ENCODE assay signal across 2 cellular contexts in genomic region chr15:43218908-43219706, GRCh38.
A peak's percentile ranks its signal among the peaks of the same experiment; 100 is the strongest.
TF ChIP-seq lines count a peak whose summit lies in the region.

No MANE protein-coding gene starts in this region.

TF ChIP-seq in HEK293T, 16 proteins besides CTCF, POLR2A, EP300 and RAD21:
- TF ChIP-seq FOXM1 (IDR thresholded peaks at IDR 0.05; ENCODE audit: borderline replicate concordance) = no peak
- no peak for TF ChIP-seq ARNT (IDR thresholded peaks at IDR 0.05)
- no peak for TF ChIP-seq FOXA1 (IDR thresholded peaks at IDR 0.05)
- TF ChIP-seq SUZ12 (IDR thresholded peaks at IDR 0.05) = no peak
- TF ChIP-seq L3MBTL2 (conservative IDR thresholded peaks at IDR 0.05) = no peak
- no peak for TF ChIP-seq PKNOX1 (IDR thresholded peaks at IDR 0.05)
- no peak for TF ChIP-seq ELF4 (IDR thresholded peaks at IDR 0.05)
- no peak for TF ChIP-seq SP1 (IDR thresholded peaks at IDR 0.05)
- TF ChIP-seq NFRKB (IDR thresholded peaks at IDR 0.05) = no peak
- TF ChIP-seq LEF1 (IDR thresholded peaks at IDR 0.05; ENCODE audit: borderline replicate concordance) = no peak
- TF ChIP-seq TARDBP (IDR thresholded peaks at IDR 0.05) = no peak

TF ChIP-seq in K562, 482 proteins besides CTCF, POLR2A, EP300 and RAD21 (continues in another document):
- no peak for TF ChIP-seq ZNF699 (CRISPR knock-in tag; IDR thresholded peaks at IDR 0.05; ENCODE audit: insufficient replicate concordance)
- TF ChIP-seq HDAC1 (IDR thresholded peaks at IDR 0.05) = no peak
- no peak for TF ChIP-seq ZNF431 (CRISPR knock-in tag; IDR thresholded peaks at IDR 0.05)
- TF ChIP-seq SETDB1 (IDR thresholded peaks at IDR 0.05; ENCODE audit: low read length) = no peak
- no peak for TF ChIP-seq PRPF4 (IDR thresholded peaks at IDR 0.05; ENCODE audit: insufficient read depth, low read depth, low read length, poor library complexity, severe bottlenecking)
- TF ChIP-seq SMARCA5 (IDR thresholded peaks at IDR 0.05) = no peak
- no peak for TF ChIP-seq THAP7 (CRISPR knock-in tag; IDR thresholded peaks at IDR 0.05)
- TF ChIP-seq SFPQ (IDR thresholded peaks at IDR 0.05; ENCODE audit: low read depth, low read length) = no peak
- TF ChIP-seq RBM34 (IDR thresholded peaks at IDR 0.05; ENCODE audit: borderline replicate concordance, insufficient read depth, low read length) = no peak
- TF ChIP-seq SRSF1 (IDR thresholded peaks at IDR 0.05; ENCODE audit: low read depth, low read length) = no peak
- 0 out of 2 replicates have a peak, but pooled peaks have one; percentile 22 for TF ChIP-seq SMARCA4 (IDR thresholded peaks at IDR 0.05)
- no peak for TF ChIP-seq ZNF644 (tag; IDR thresholded peaks at IDR 0.05; ENCODE audit: low read depth)
- TF ChIP-seq ZNF717 (CRISPR knock-in tag; IDR thresholded peaks at IDR 0.05) = no peak
- TF ChIP-seq MIER1 (IDR thresholded peaks at IDR 0.05; ENCODE audit: low read depth) = no peak
- 0 out of 3 replicates have a peak, but pooled peaks of 1 of the 2 experiments have one; percentile 35 for TF ChIP-seq CBX3 (IDR thresholded peaks at IDR 0.05; ENCODE audit: borderline replicate concordance in 1 of 2, low read length in 2 of 2)
- no peak for TF ChIP-seq MCM2 (IDR thresholded peaks at IDR 0.05; ENCODE audit: low read depth)
- no peak for TF ChIP-seq ERF (CRISPR knock-in tag; IDR thresholded peaks at IDR 0.05)
- TF ChIP-seq ATF3 (IDR thresholded peaks at IDR 0.05) = peak; percentile 69
- TF ChIP-seq ATF3 (CRISPR knock-in tag; conservative IDR thresholded peaks at IDR 0.05) = no peak
- no peak for TF ChIP-seq ZHX1 (conservative IDR thresholded peaks at IDR 0.05; ENCODE audit: low read length)
- TF ChIP-seq HNRNPK (IDR thresholded peaks at IDR 0.05; ENCODE audit: low read depth, low read length, poor library complexity, severe bottlenecking) = no peak
- no peak for TF ChIP-seq TEAD1 (CRISPR knock-in tag; IDR thresholded peaks at IDR 0.05)
- no peak for TF ChIP-seq ZSCAN29 (IDR thresholded peaks at IDR 0.05)
- no peak for TF ChIP-seq ZEB2 (IDR thresholded peaks at IDR 0.05)
- TF ChIP-seq FOXA3 (CRISPR knock-in tag; conservative IDR thresholded peaks at IDR 0.05 in 1 of 2, IDR thresholded peaks at IDR 0.05 in 1 of 2) = no peak
- TF ChIP-seq ZFP30 (CRISPR knock-in tag; IDR thresholded peaks at IDR 0.05; ENCODE audit: borderline replicate concordance) = no peak
- 0 out of 2 replicates have a peak, but pooled peaks have one; percentile 7 for TF ChIP-seq JUN (IDR thresholded peaks at IDR 0.05; ENCODE audit: borderline replicate concordance, low read depth, low read length)
- no peak for TF ChIP-seq JUN (CRISPR knock-in tag; IDR thresholded peaks at IDR 0.05; ENCODE audit: borderline replicate concordance)
- TF ChIP-seq ZNF239 (CRISPR knock-in tag; IDR thresholded peaks at IDR 0.05) = no peak
- TF ChIP-seq SP2 (IDR thresholded peaks at IDR 0.05; ENCODE audit: extremely low read depth, low read depth, low read length, poor library complexity, severe bottlenecking) = no peak
- 0 out of 2 replicates have a peak, but pooled peaks have one; percentile 1 for TF ChIP-seq MAFK (IDR thresholded peaks at IDR 0.05; ENCODE audit: low read length)
- no peak for TF ChIP-seq FOXJ2 (tag; IDR thresholded peaks at IDR 0.05)
- no peak for TF ChIP-seq PML (IDR thresholded peaks at IDR 0.05; ENCODE audit: low read length)
- TF ChIP-seq ZBTB5 (IDR thresholded peaks at IDR 0.05) = no peak
- no peak for TF ChIP-seq MNT (conservative IDR thresholded peaks at IDR 0.05)
- TF ChIP-seq BMI1 (IDR thresholded peaks at IDR 0.05; ENCODE audit: low read length) = no peak
- TF ChIP-seq ZNF277 (CRISPR knock-in tag; IDR thresholded peaks at IDR 0.05; ENCODE audit: borderline replicate concordance) = no peak
- no peak for TF ChIP-seq IFI16 (CRISPR knock-in tag; IDR thresholded peaks at IDR 0.05)
- TF ChIP-seq DEAF1 (CRISPR knock-in tag; IDR thresholded peaks at IDR 0.05) = no peak
- no peak for TF ChIP-seq NCOA2 (IDR thresholded peaks at IDR 0.05; ENCODE audit: partially characterized antibody in 2 of 2)
- TF ChIP-seq NR2C2 (CRISPR knock-in tag; IDR thresholded peaks at IDR 0.05) = no peak
- no peak for TF ChIP-seq NR2C2 (tag; IDR thresholded peaks at IDR 0.05)
- TF ChIP-seq ATF7 (IDR thresholded peaks at IDR 0.05) = 0 out of 2 replicates have a peak, but pooled peaks have one; percentile 28
- TF ChIP-seq ZNF23 (CRISPR knock-in tag; IDR thresholded peaks at IDR 0.05) = no peak
- no peak for TF ChIP-seq REST (CRISPR knock-in tag; IDR thresholded peaks at IDR 0.05; ENCODE audit: low read depth)
